Comparison of ENCODE assay signal across 8 cellular contexts in the genomic region with DNA sequence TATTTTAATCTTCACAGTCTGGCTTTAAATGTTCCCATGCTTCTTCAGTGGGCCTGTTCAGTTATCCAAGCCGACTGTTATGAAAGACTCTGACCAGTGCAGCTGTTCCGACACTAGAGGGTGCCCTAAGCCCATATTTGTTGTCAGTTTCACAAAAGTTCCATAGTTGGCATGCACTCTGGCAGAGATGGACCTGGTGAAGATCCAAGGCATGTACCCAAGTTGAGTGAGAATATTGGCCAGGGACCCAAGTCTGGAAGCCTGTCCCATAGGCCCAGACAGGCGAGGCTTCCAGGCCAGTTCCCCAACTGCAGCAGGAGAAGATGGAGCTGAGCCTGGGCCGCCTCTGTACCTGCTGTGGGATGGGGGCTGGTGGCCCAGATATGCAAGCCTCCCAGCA. TPM values are rescaled to one million over a fixed set of nuclear protein-coding genes. Genes with fewer than 3 reads are reported as not detected.
DNase-seq lines count a peak whose midpoint lies in the region; ATAC-seq and TF ChIP-seq lines count a peak whose summit lies in the region.

No MANE protein-coding gene starts in this region.

- H3K9me3 ChIP-seq in adrenal gland (replicated peaks in 1 of 3), result peaks cover 0 to 7% (median 0%) of the 10 kb centered on the region in 3 donors

- POLR2A ChIA-PET in T-cell (lab: Charles Lee), result interaction anchor here (0.6 to 0.7 kb wide), 2 partner anchors 141 to 308 kb away, joined by 3 read pairs; no protein-coding TSS in a partner anchor

- peaks cover 11 to 15% of the 10 kb centered on the region in 2 donors for H3K27me3 Mint-ChIP-seq in T-cell

- no peaks in the 10 kb centered on the region for H3K4me1 Mint-ChIP-seq in T-cell

- 36 to 48% (median 45%) methylated on average over 3 to 4 of the region's 4 CpGs for WGBS in adrenal gland, 4 donors

- DNase-seq in GM04503 (ENCODE audit: low read depth), result peak; percentile 13
- DNase-seq in HuH-7 (ENCODE audit: low spot score), result peak; percentile 47
- DNase-seq in T-cell, result peak; percentile 6 to 61 (median 40)
- peak; percentile 67 to 87 (median 70) for DNase-seq in adrenal gland
- peak; percentile 8 to 12 for DNase-seq in hippocampal formation (lab: John Stamatoyannopoulos, UW)
- DNase-seq in stimulated activated CD4-positive, alpha-beta T cell treated with anti-CD3 and anti-CD28 coated beads, Interleukin-1b, Interleukin-23, amount 100 ng/mL, for 48 hours, result peak; percentile 39
- no peak for DNase-seq in SHP77 treated with DMSO at 0.1 percent for 48 hours (lab: John Stamatoyannopoulos, UW)

- no peaks in the 10 kb centered on the region for H3K4me1 ChIP-seq in adrenal gland (replicated peaks in 1 of 2)

- H3K4me3 ChIP-seq in adrenal gland, result no peak overlapping the region

- H3K9me3 Mint-ChIP-seq in T-cell, result peaks cover 3 to 10% (median 3%) of the 10 kb centered on the region in 3 donors

- no peaks in the 10 kb centered on the region for H3K36me3 ChIP-seq in adrenal gland (replicated peaks in 1 of 2)

- CTCF ChIA-PET in T-cell (lab: Charles Lee), result interaction anchor here (0.6 to 2.0 kb wide), 10 partner anchors 10 to 861 kb away, joined by 3 to 9 read pairs (median 4); partner anchors contain the start of gene WBP11 (in 1 of the 2)

- no peak for TF ChIP-seq POLR2A in adrenal gland (IDR thresholded peaks at IDR 0.05)

- intact Hi-C loops in adrenal gland (cut with DNase I), result loop anchor here in 1 of 2 donors (10.0 kb wide), 1 partner anchor 271 kb away; no protein-coding TSS in a partner anchor

- TF ChIP-seq CTCF in adrenal gland (IDR thresholded peaks at IDR 0.05), result peak; percentile 58 to 87 (median 80)

- no peaks in the 10 kb centered on the region for H3K27me3 ChIP-seq in adrenal gland

- H3K27ac ChIP-seq in adrenal gland, result no peak overlapping the region

- H3K36me3 Mint-ChIP-seq in T-cell, result no peaks in the 10 kb centered on the region

- ATAC-seq in T-cell (replicated peaks in 1 of 4), result peak; percentile 53 to 79 (median 66)
- ATAC-seq in HG03469 (IDR thresholded peaks at IDR 0.05; ENCODE audit: unreplicated experiment), result no peak

- H3K4me3 Mint-ChIP-seq in T-cell, result no peak overlapping the region

- no peak overlapping the region for H3K27ac Mint-ChIP-seq in T-cell

RNA-seq across cellular contexts. Expression of gene GUCY2C, which starts 27.4 kb away (rescaled TPM):
- total RNA-seq in T-cell (under 1 TPM in 1 of 5 donors, not detected in 4; 0.06 TPM), adrenal gland (not detected)
- not detected for polyA plus RNA-seq in adrenal gland
